Comparison of ENCODE assay signal across 13 cellular contexts in genomic region chr14:69501362-69501964, GRCh38. TPM values are rescaled to one million over a fixed set of nuclear protein-coding genes. Genes with fewer than 3 reads are reported as not detected.
A peak's percentile ranks its signal among the peaks of the same experiment; 100 is the strongest.
DNase-seq lines count a peak whose midpoint lies in the region; ATAC-seq and TF ChIP-seq lines count a peak whose summit lies in the region.
"Had no signal": no experiment of that assay in that cellular context is flagged by ENCODE, and none has a peak within 500 bp of the region (broad histone marks: within the 10 kb centered on the region; RNA-seq: fewer than 3 reads in every experiment).

No MANE protein-coding gene starts in this region.

- no peak for TF ChIP-seq CTCF in RWPE1 (conservative IDR thresholded peaks at IDR 0.05; ENCODE audit: low read depth)

- H3K9me3 Mint-ChIP-seq in CD8-positive, alpha-beta memory T cell, result no peaks in the 10 kb centered on the region
- H3K9me3 Mint-ChIP-seq: activated naive CD4-positive, alpha-beta T cell treated with anti-CD3 and anti-CD28 coated beads, Interleukin-2, amount 50 U/mL, for 24 hours had no signal

- no peaks in the 10 kb centered on the region for H3K4me1 Mint-ChIP-seq in CD8-positive, alpha-beta memory T cell
- H3K4me1 Mint-ChIP-seq: activated naive CD4-positive, alpha-beta T cell treated with anti-CD3 and anti-CD28 coated beads, Interleukin-2, amount 50 U/mL, for 24 hours had no signal

- no peaks in the 10 kb centered on the region for H3K27me3 ChIP-seq in stomach smooth muscle (ENCODE audit: control insufficient read depth in 1 of 2, insufficient read depth in 2 of 2, low read length in 2 of 2)
- H3K27me3 ChIP-seq in CD8-positive, alpha-beta memory T cell (ENCODE audit: insufficient read depth, low read length, poor library complexity, severe bottlenecking), result no peaks in the 10 kb centered on the region

- peak; percentile 95 for DNase-seq in NCI-H1092 treated with DMSO at 0.1 percent for 48 hours (lab: John Stamatoyannopoulos, UW)
- peak in 46 of 56 donors; percentile 3 to 75 (median 34) for DNase-seq in amygdala (lab: John Stamatoyannopoulos, UW)
- DNase-seq in hippocampal formation (lab: John Stamatoyannopoulos, UW), result peak; percentile 19 to 48
- no peak for DNase-seq in CD8-positive, alpha-beta memory T cell
- no peak for DNase-seq in RWPE1 (ENCODE audit: low spot score)
- DNase-seq in dermis blood vessel endothelial cell, result no peak
- DNase-seq: activated CD4-positive, alpha-beta T cell treated with anti-CD3 and anti-CD28 coated beads, Interleukin-2, amount 50 U/mL, for 4 hours had no signal

- H3K4me1 ChIP-seq in stomach smooth muscle (ENCODE audit: control insufficient read depth, insufficient read depth, low read length), result peaks cover 18% of the 10 kb centered on the region
- H3K4me1 ChIP-seq in CD8-positive, alpha-beta memory T cell (ENCODE audit: insufficient read depth, low read length), result no peaks in the 10 kb centered on the region

- peaks cover 9 to 15% of the 10 kb centered on the region in 2 donors for H3K27me3 Mint-ChIP-seq in CD8-positive, alpha-beta memory T cell

- no peak overlapping the region for H3K27ac Mint-ChIP-seq in CD8-positive, alpha-beta memory T cell
- H3K27ac Mint-ChIP-seq: activated naive CD4-positive, alpha-beta T cell treated with anti-CD3 and anti-CD28 coated beads, Interleukin-2, amount 50 U/mL, for 24 hours had no signal

- no peak overlapping the region for H3K9ac ChIP-seq in stomach smooth muscle (ENCODE audit: low read length in 2 of 2)

- no peaks in the 10 kb centered on the region for H3K9me3 ChIP-seq in stomach smooth muscle (ENCODE audit: control insufficient read depth in 2 of 2, low read length in 2 of 2)
- H3K9me3 ChIP-seq in CD8-positive, alpha-beta memory T cell (ENCODE audit: low read length), result no peaks in the 10 kb centered on the region

- CTCF ChIA-PET in CD8-positive, alpha-beta memory T cell (lab: Charles Lee), result no interaction called here
- CTCF ChIA-PET in RWPE1 (lab: Yijun Ruan, JAX), result interaction anchor here (0.5 kb wide), 1 partner anchor 239 kb away, joined by 3 read pairs; no protein-coding TSS in a partner anchor

- POLR2A ChIA-PET in CD8-positive, alpha-beta memory T cell (lab: Charles Lee), result no interaction called here
- POLR2A ChIA-PET in RWPE1 (lab: Yijun Ruan, JAX; ENCODE audit: low non-redundant PET), result no interaction called here

- no peak for ATAC-seq in HG03159 (IDR thresholded peaks at IDR 0.05; ENCODE audit: unreplicated experiment)
- ATAC-seq: GM12878, left colon had no signal

- H3K27ac ChIP-seq in stomach smooth muscle (ENCODE audit: low read length) (no peak overlapping the region), RWPE1 (no peak overlapping the region)
- no peak overlapping the region for H3K27ac ChIP-seq in CD8-positive, alpha-beta memory T cell (ENCODE audit: low read depth, low read length)
- H3K27ac ChIP-seq: SK-N-MC had no signal

- no peak overlapping the region for H3K4me3 Mint-ChIP-seq in CD8-positive, alpha-beta memory T cell
- H3K4me3 Mint-ChIP-seq: activated naive CD4-positive, alpha-beta T cell treated with anti-CD3 and anti-CD28 coated beads, Interleukin-2, amount 50 U/mL, for 24 hours had no signal

- H3K36me3 Mint-ChIP-seq in CD8-positive, alpha-beta memory T cell, result no peaks in the 10 kb centered on the region
- H3K36me3 Mint-ChIP-seq: activated naive CD4-positive, alpha-beta T cell treated with anti-CD3 and anti-CD28 coated beads, Interleukin-2, amount 50 U/mL, for 24 hours had no signal

- peak overlapping the region; percentile 12 to 44 for H3K4me3 ChIP-seq in stomach smooth muscle (ENCODE audit: low read length in 2 of 2)
- H3K4me3 ChIP-seq in CD8-positive, alpha-beta memory T cell (ENCODE audit: low read length), result no peak overlapping the region
- H3K4me3 ChIP-seq: GM12878, SK-N-MC had no signal

- H3K36me3 ChIP-seq in stomach smooth muscle (ENCODE audit: control insufficient read depth in 2 of 2, insufficient read depth in 2 of 2, low read length in 2 of 2), result no peaks in the 10 kb centered on the region
- no peaks in the 10 kb centered on the region for H3K36me3 ChIP-seq in CD8-positive, alpha-beta memory T cell (ENCODE audit: insufficient read depth, low read length)

RNA-seq across cellular contexts. Expression of gene PLEKHD1, which starts 16.9 kb away (rescaled TPM):
- total RNA-seq in CD8-positive, alpha-beta memory T cell, result under 1 TPM in 1 of 2 experiments, not detected in 1; 0.11 TPM
- polyA plus RNA-seq in CD8-positive, alpha-beta memory T cell, result 0.06 TPM
- under 0.01 TPM in 1 of 2 replicates, not detected in the other for total RNA-seq in dermis blood vessel endothelial cell

Comparison
In these comparisons a context has a peak if more than half of its experiments do, and no peak if none do; other contexts are left out.
1. DNase-seq: peak in NCI-H1092 treated with DMSO at 0.1 percent for 48 hours (single experiment), amygdala (46 of 56) and hippocampal formation (2 of 2); none in CD8-positive, alpha-beta memory T cell (0 of 5), RWPE1 (single experiment) and dermis blood vessel endothelial cell (single experiment).